ENCODE assay signal across 7 cellular contexts in genomic region chr6:5656695-5657094, GRCh38.
DNase-seq lines count a peak whose midpoint lies in the region; ATAC-seq, FAIRE-seq and TF ChIP-seq lines count a peak whose summit lies in the region.
"Not testable (repeated sequence)": the region's sequence is repeated elsewhere in the genome, so short reads cannot be mapped to it uniquely, and the experiment has no call there.

No MANE protein-coding gene starts in this region.

- not testable (repeated sequence) for H3K27me3 ChIP-seq in HL-60 (ENCODE audit: insufficient read depth, poor library complexity, severe bottlenecking); GM12878 (replicated peaks in 1 of 2; ENCODE audit: control insufficient read depth in 2 of 2, insufficient read depth in 2 of 2, low read length in 1 of 2); left lung

- FAIRE-seq in GM12878 (lab: Jason Lieb, UNC), result not testable (repeated sequence)

- BruUV-seq in GM12878 (replicated peaks; lab: Mats Ljungman, UMichigan), result not testable (repeated sequence)

- SMC1A ChIA-PET in GM12878 (lab: Charles Lee; ENCODE audit: uncharacterized antibody, unreplicated experiment), result not testable (repeated sequence)

- H3K27ac ChIP-seq in HL-60 (replicated peaks), result peak overlapping the region; percentile 86
- H3K27ac ChIP-seq in GM12878 (ENCODE audit: control insufficient read depth, insufficient read depth); left lung: not testable (repeated sequence)

- TF ChIP-seq POLR2A in GM12878 (IDR thresholded peaks at IDR 0.05; ENCODE audit: low read depth, low read length), result not testable (repeated sequence)

- RAD21 ChIA-PET in GM12878 (lab: Charles Lee; ENCODE audit: unreplicated experiment), result not testable (repeated sequence)

- TF ChIP-seq RAD21 in GM12878 (IDR thresholded peaks at IDR 0.05; ENCODE audit: insufficient read depth, low read depth, low read length), result not testable (repeated sequence)

- H3K9me3 ChIP-seq in GM12878 (replicated peaks; ENCODE audit: control insufficient read depth, insufficient read depth, low read length); left lung: not testable (repeated sequence)

- not testable (repeated sequence) for H3K4me1 ChIP-seq in GM12878 (ENCODE audit: control insufficient read depth, insufficient read depth, low read length); left lung

- H3K27ac Mint-ChIP-seq in memory B cell, result peak overlapping the region; percentile 36

- TF ChIP-seq EP300 in GM12878 (IDR thresholded peaks at IDR 0.05; ENCODE audit: borderline replicate concordance in 1 of 2, control insufficient read depth in 1 of 2, low read depth in 2 of 2, low read length in 2 of 2), result not testable (repeated sequence)

- H3K27me3 Mint-ChIP-seq in memory B cell, result not testable (repeated sequence)

- not testable (repeated sequence) for H3K4me3 Mint-ChIP-seq in memory B cell

- DNase-seq in GM12865 (ENCODE audit: low read depth), result peak; percentile 11
- DNase-seq in HL-60 (ENCODE audit: low read depth in 1 of 2, low spot score in 1 of 2); GM12878 (ENCODE audit: low read depth, low spot score); left lung; memory B cell (ENCODE audit: low spot score in 2 of 2): not testable (repeated sequence)

- POLR2A ChIA-PET in GM12878 (lab: Charles Lee), result not testable (repeated sequence)

- WGBS in GM12878 (ENCODE audit: insufficient coverage, insufficient replicate concordance, low lambda C conversion rate, missing lambda C conversion rate), result 20% methylated on average over 6 of the region's 6 CpGs

- not testable (repeated sequence) for H3K36me3 ChIP-seq in GM12878 (ENCODE audit: control insufficient read depth in 2 of 2, insufficient read depth in 2 of 2, low read length in 1 of 2); left lung

- H3K9me3 Mint-ChIP-seq in memory B cell, result not testable (repeated sequence)

- peaks cover 13% of the 10 kb centered on the region for H3K4me1 Mint-ChIP-seq in memory B cell

- in situ Hi-C loops in GM12878 (cut with MboI), result not testable (repeated sequence)

- not testable (repeated sequence) for H3K79me2 ChIP-seq in GM12878 (ENCODE audit: control insufficient read depth, insufficient read depth, low read length)

- not testable (repeated sequence) for H3K4me3 ChIP-seq in GM12865 (ENCODE audit: low read depth, low read length); HL-60 (replicated peaks; ENCODE audit: insufficient read depth, low read length); GM12878; left lung

- H4K20me1 ChIP-seq in GM12878 (ENCODE audit: control insufficient read depth, insufficient read depth), result not testable (repeated sequence)

- H3K36me3 Mint-ChIP-seq in memory B cell, result peaks cover 32% of the 10 kb centered on the region

- H2AFZ ChIP-seq in GM12878 (ENCODE audit: control insufficient read depth, low read depth, low read length), result not testable (repeated sequence)

- not testable (repeated sequence) for H3K9ac ChIP-seq in GM12878 (ENCODE audit: control insufficient read depth, insufficient read depth, low read length)

- not testable (repeated sequence) for TF ChIP-seq CTCF in GM12865 (IDR thresholded peaks at IDR 0.05; ENCODE audit: insufficient read depth, low read depth, low read length, missing control alignments); HL-60 (IDR thresholded peaks at IDR 0.05; ENCODE audit: insufficient read depth, low read length); GM12878 (IDR thresholded peaks at IDR 0.05 in 2 of 3, conservative IDR thresholded peaks at IDR 0.05 in 1 of 3; ENCODE audit: control insufficient read depth in 2 of 3, extremely low read depth in 1 of 3, insufficient read depth in 1 of 3, low read depth in 3 of 3, low read length in 3 of 3); left lung (IDR thresholded peaks at IDR 0.05)

- H3K4me2 ChIP-seq in GM12878 (ENCODE audit: control insufficient read depth, insufficient read depth), result not testable (repeated sequence)

- intact Hi-C loops in GM12878 (cut with micrococcal nuclease; ENCODE audit: unreplicated experiment); left lung (cut with DNase I): not testable (repeated sequence)

- peak; percentile 67 for ATAC-seq in HG02870 (IDR thresholded peaks at IDR 0.05; ENCODE audit: unreplicated experiment)
- peak; percentile 56 for ATAC-seq in HG02885 (IDR thresholded peaks at IDR 0.05; ENCODE audit: poor library complexity, unreplicated experiment)
- not testable (repeated sequence) for ATAC-seq in GM12878; memory B cell (ENCODE audit: low read depth)
- ATAC-seq in left lung, result peak; percentile 7

- CTCF ChIA-PET in GM12878 (lab: Yijun Ruan, JAX), result interaction anchor here (2.0 kb wide), 1 partner anchor 185 kb away, joined by 5 read pairs; no protein-coding TSS in a partner anchor

TF ChIP-seq in GM12878, 131 proteins besides CTCF, POLR2A, EP300 and RAD21:
- 0 out of 2 replicates have a peak, but pooled peaks have one; percentile 17 for TF ChIP-seq RUNX3 (IDR thresholded peaks at IDR 0.05; ENCODE audit: low read length)
